Comparison of ENCODE assay signal across 8 cellular contexts in the genomic region with DNA sequence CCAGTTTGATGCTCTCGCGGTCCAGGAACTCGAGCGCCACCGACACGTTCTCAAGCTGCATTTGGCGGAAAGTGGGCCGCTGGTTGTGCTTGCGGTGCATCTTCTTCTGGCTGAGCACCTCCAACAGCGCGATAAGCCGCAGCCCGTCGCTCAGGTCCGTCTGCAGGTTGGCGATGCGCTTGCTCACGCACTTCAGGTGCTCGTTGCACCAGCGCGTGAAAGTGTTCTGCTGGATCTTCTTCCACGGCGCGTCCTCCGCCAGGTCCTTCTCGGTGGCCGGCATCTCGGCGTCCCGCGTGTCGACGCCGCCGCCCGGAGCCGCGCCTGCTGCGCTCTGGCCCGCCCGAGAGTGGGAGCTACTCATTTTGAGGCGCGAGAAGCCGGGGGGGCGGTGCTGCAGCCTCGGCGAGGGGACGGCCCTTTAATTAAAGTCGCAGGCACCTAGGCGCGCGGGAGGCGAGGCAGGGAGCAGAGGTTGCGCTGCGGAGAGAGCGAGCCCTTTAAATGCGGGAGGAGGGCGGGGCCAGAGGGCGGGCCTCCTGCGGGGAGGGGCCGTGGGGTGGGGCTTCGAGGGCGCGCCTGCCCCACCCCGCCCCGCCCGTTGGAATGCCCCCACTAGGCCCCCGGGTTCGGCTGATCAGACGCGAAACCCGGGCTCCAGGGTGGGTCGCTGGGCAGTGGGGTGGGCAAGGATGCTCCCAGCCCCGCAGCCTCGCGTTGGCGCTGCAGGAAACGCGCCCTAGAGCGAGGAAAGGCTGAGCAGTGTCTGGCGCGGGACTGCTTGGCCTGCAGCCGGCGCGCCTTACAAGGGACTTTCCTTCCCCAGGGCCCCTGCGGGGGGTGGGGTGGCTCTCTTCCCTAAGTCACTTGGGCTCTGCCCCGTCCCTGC. TPM values are rescaled to one million over a fixed set of nuclear protein-coding genes. Genes with fewer than 3 reads are reported as not detected.
DNase-seq lines count a peak whose midpoint lies in the region; ATAC-seq and TF ChIP-seq lines count a peak whose summit lies in the region.

No MANE protein-coding gene starts in this region.

- no peaks in the 10 kb centered on the region for H3K9me3 ChIP-seq in psoas muscle

- DNase-seq in NCI-H1417 (lab: John Stamatoyannopoulos, UW): peak; percentile 89 to 95 (median 93)
- DNase-seq in SW480 (ENCODE audit: low spot score): peak; percentile 94
- peak; percentile 87 for DNase-seq in amniotic epithelial cell (ENCODE audit: low read depth)
- peak; percentile 96 for DNase-seq in left ventricle myocardium superior
- peak; percentile 94 to 96 for DNase-seq in psoas muscle

- peak overlapping the region; percentile 71 for H3K27ac ChIP-seq in psoas muscle
- H3K27ac ChIP-seq in urinary bladder (ENCODE audit: low read depth): peak overlapping the region; percentile 48

- peaks cover 8% of the 10 kb centered on the region for H3K4me1 ChIP-seq in psoas muscle
- H3K4me1 ChIP-seq in urinary bladder (ENCODE audit: insufficient read depth): no peaks in the 10 kb centered on the region

- WGBS in psoas muscle, 3 donors: 0 to 28% (median 1%) methylated on average over 23 to 84 of the region's 87 CpGs
- under 1% methylated on average over 85 of the region's 87 CpGs for WGBS in urinary bladder

- ATAC-seq in HG02678 (IDR thresholded peaks at IDR 0.05; ENCODE audit: unreplicated experiment) (peak; percentile 64), left ventricle myocardium superior (peak; percentile 69), psoas muscle (peak; percentile 78 to 86 (median 82))

- H3K4me3 ChIP-seq in GM08714 (ENCODE audit: low read length): peak overlapping the region; percentile 52
- peak overlapping the region; percentile 69 for H3K4me3 ChIP-seq in psoas muscle
- H3K4me3 ChIP-seq in urinary bladder (ENCODE audit: low read depth, low read length): peak overlapping the region; percentile 85

- H3K36me3 ChIP-seq in psoas muscle (ENCODE audit: insufficient read depth in 1 of 2, low read depth in 1 of 2): no peaks in the 10 kb centered on the region
- H3K36me3 ChIP-seq in urinary bladder (ENCODE audit: insufficient read depth): no peaks in the 10 kb centered on the region

- intact Hi-C loops in left ventricle myocardium superior (cut with micrococcal nuclease): no loop called here
- intact Hi-C loops in psoas muscle (cut with DNase I): no loop called here

- no peak for TF ChIP-seq CTCF in psoas muscle (IDR thresholded peaks at IDR 0.05)

- H3K27me3 ChIP-seq in psoas muscle (ENCODE audit: insufficient read depth in 3 of 3, low read length in 2 of 3): no peaks in the 10 kb centered on the region

RNA-seq across cellular contexts. Expression of gene FLNA, which starts 3.3 kb away (rescaled TPM):
- 228 TPM for total RNA-seq in left ventricle myocardium superior
- 10 to 100 TPM; 66.9 to 92.5 (median 76.4) TPM for total RNA-seq in psoas muscle
- polyA plus RNA-seq in psoas muscle: 100 to 1,000 TPM in 1 of 3 donors, 10 to 100 TPM in 2; 45.7 to 106 (median 56.0) TPM
- total RNA-seq in urinary bladder: 1,306 TPM
- 6,054 TPM for polyA plus RNA-seq in urinary bladder

RNA-seq across cellular contexts. Expression of gene EMD, which starts 8.0 kb away (rescaled TPM):
- total RNA-seq in left ventricle myocardium superior: 51.3 TPM
- 10 to 100 TPM; 61.1 to 78.2 (median 66.5) TPM for total RNA-seq in psoas muscle
- polyA plus RNA-seq in psoas muscle: 100 to 1,000 TPM in 1 of 3 donors, 10 to 100 TPM in 2; 91.6 to 101 (median 94.9) TPM
- total RNA-seq in urinary bladder: 25.9 TPM
- 138 TPM for polyA plus RNA-seq in urinary bladder

RNA-seq across cellular contexts. Expression of gene RPL10, which starts 27.1 kb away (rescaled TPM):
- total RNA-seq in left ventricle myocardium superior: 1,898 TPM
- 1,000 to 10,000 TPM; 1,403 to 2,633 (median 2,325) TPM for total RNA-seq in psoas muscle
- polyA plus RNA-seq in psoas muscle: 1,000 to 10,000 TPM; 4,938 to 5,433 (median 5,248) TPM
- 3,691 TPM for total RNA-seq in urinary bladder
- 5,631 TPM for polyA plus RNA-seq in urinary bladder

RNA-seq across cellular contexts. Expression of gene DNASE1L1, which starts 37.9 kb away (rescaled TPM):
- total RNA-seq in left ventricle myocardium superior (58.7 TPM), psoas muscle (100 to 1,000 TPM in 2 of 4 donors, 10 to 100 TPM in 2; 72.6 to 149 (median 111) TPM), urinary bladder (11.9 TPM)
- polyA plus RNA-seq in psoas muscle (10 to 100 TPM; 42.2 to 75.1 (median 71.1) TPM), urinary bladder (22.3 TPM)

RNA-seq across cellular contexts. Expression of gene TAFAZZIN, which starts 40.2 kb away (rescaled TPM):
- total RNA-seq in left ventricle myocardium superior: 38.0 TPM
- total RNA-seq in psoas muscle: 10 to 100 TPM; 17.7 to 25.5 (median 23.6) TPM
- polyA plus RNA-seq in psoas muscle: 10 to 100 TPM; 19.2 to 21.8 (median 20.7) TPM
- 13.4 TPM for total RNA-seq in urinary bladder
- polyA plus RNA-seq in urinary bladder: 33.4 TPM

Comparison
In these comparisons a context has a peak if more than half of its experiments do, and no peak if none do; other contexts are left out.
1. Peak in every context shown above with its lines: DNase-seq, ATAC-seq, H3K4me3 ChIP-seq and H3K27ac ChIP-seq.